Comparison of ENCODE assay signal across 20 cellular contexts in genomic region chr3:153268564-153269279, GRCh38.
A peak's percentile ranks its signal among the peaks of the same experiment; 100 is the strongest.
DNase-seq lines count a peak whose midpoint lies in the region; ATAC-seq and TF ChIP-seq lines count a peak whose summit lies in the region.
"Had no signal": no experiment of that assay in that cellular context is flagged by ENCODE, and none has a peak within 500 bp of the region (broad histone marks: within the 10 kb centered on the region; RNA-seq: fewer than 3 reads in every experiment).

No MANE protein-coding gene starts in this region.

- no peak overlapping the region for H3K14ac ChIP-seq in neuronal stem cell (ENCODE audit: low read length)

- H2BK120ac ChIP-seq in neuronal stem cell (ENCODE audit: low read depth, low read length): no peak overlapping the region

- no peak overlapping the region for H3K27ac Mint-ChIP-seq in stimulated activated naive CD8-positive, alpha-beta T cell treated with anti-CD3 and anti-CD28 coated beads, Interleukin-15, amount 100 ng/mL, for 72 hours
- H3K27ac Mint-ChIP-seq: CD14-positive monocyte, HFFc6 had no signal

- no peak for DNase-seq in stimulated activated naive CD8-positive, alpha-beta T cell treated with anti-CD3 and anti-CD28 coated beads, Interleukin-15, amount 100 ng/mL, for 72 hours
- no peak for DNase-seq in stimulated activated naive CD8-positive, alpha-beta T cell treated with anti-CD3 and anti-CD28 coated beads, Interleukin-15, Interleukin-2, amounts not matched to agents 100 U/mL and 50 U/mL, for 24 hours
- peak; percentile 55 for DNase-seq in left lobe of liver (ENCODE audit: low spot score)
- DNase-seq in neuronal stem cell (ENCODE audit: low spot score): no peak
- no peak for DNase-seq in NCI-H1105 (lab: John Stamatoyannopoulos, UW)
- DNase-seq in T1000 (lab: John Stamatoyannopoulos, UW): no peak
- no peak for DNase-seq in foreskin keratinocyte
- DNase-seq: 8988T; Calu3; CD4-positive, alpha-beta memory T cell; DMS79 treated with DMSO at 0.1 percent for 48 hours; GF-D8; GM23248; HFFc6; IMR-90 had no signal

- H3K27ac ChIP-seq in neuronal stem cell (replicated peaks; ENCODE audit: low read length) (no peak overlapping the region), foreskin keratinocyte (no peak overlapping the region)
- H3K27ac ChIP-seq: BLaER1, GM23248, HL-60 had no signal

- no peaks in the 10 kb centered on the region for H3K9me3 ChIP-seq in neuronal stem cell (replicated peaks in 1 of 2; ENCODE audit: control insufficient read depth in 2 of 2, insufficient read depth in 1 of 2, low read depth in 1 of 2, low read length in 2 of 2)

- H3K4me3 ChIP-seq in neuronal stem cell (ENCODE audit: low read length in 2 of 2): no peak overlapping the region
- H3K4me3 ChIP-seq: BLaER1, GM23248 had no signal

- no peak overlapping the region for H3K4ac ChIP-seq in neuronal stem cell (ENCODE audit: low read length)

- H2BK12ac ChIP-seq in neuronal stem cell (ENCODE audit: low read length): no peak overlapping the region

- H3K23ac ChIP-seq in neuronal stem cell (ENCODE audit: low read depth, low read length, poor library complexity): peak overlapping the region; percentile 85

- TF ChIP-seq CTCF in foreskin keratinocyte (conservative IDR thresholded peaks at IDR 0.05): no peak

- H2AFZ ChIP-seq in neuronal stem cell (ENCODE audit: low read length): no peak overlapping the region
- H2AFZ ChIP-seq: GM23248 had no signal

- no CpG with 5 or more reads among the region's 51 CpGs for WGBS in neuronal stem cell (ENCODE audit: extremely low coverage in 2 of 2, insufficient read length in 2 of 2, insufficient replicate concordance in 1 of 2), 2 donors

- H2BK15ac ChIP-seq in neuronal stem cell (ENCODE audit: low read length): no peak overlapping the region

- H3K4me1 ChIP-seq in neuronal stem cell (ENCODE audit: control insufficient read depth in 2 of 2, insufficient read depth in 1 of 2, low read depth in 1 of 2, low read length in 2 of 2): no peaks in the 10 kb centered on the region
- H3K4me1 ChIP-seq in foreskin keratinocyte: peaks cover 2% of the 10 kb centered on the region
- H3K4me1 ChIP-seq: BLaER1 had no signal

- H2AK5ac ChIP-seq in neuronal stem cell (ENCODE audit: low read depth, low read length): no peak overlapping the region

- H3K27me3 Mint-ChIP-seq in stimulated activated naive CD8-positive, alpha-beta T cell treated with anti-CD3 and anti-CD28 coated beads, Interleukin-15, amount 100 ng/mL, for 72 hours: no peaks in the 10 kb centered on the region
- H3K27me3 Mint-ChIP-seq: CD4-positive, alpha-beta memory T cell had no signal

- H4K8ac ChIP-seq in neuronal stem cell (ENCODE audit: low read depth, low read length): no peak overlapping the region

- H2BK5ac ChIP-seq in neuronal stem cell (ENCODE audit: low read length): no peak overlapping the region

- no peak overlapping the region for H3K9ac ChIP-seq in neuronal stem cell (ENCODE audit: low read depth, low read length, poor library complexity)
- H3K9ac ChIP-seq: BLaER1, GM23248 had no signal

- H3K4me2 ChIP-seq in neuronal stem cell (ENCODE audit: insufficient read depth, low read length, poor library complexity, severe bottlenecking): no peak overlapping the region
- H3K4me2 ChIP-seq: BLaER1 had no signal

- no peaks in the 10 kb centered on the region for H3K36me3 ChIP-seq in neuronal stem cell (replicated peaks in 1 of 2; ENCODE audit: control insufficient read depth in 2 of 2, insufficient read depth in 2 of 2, low read length in 2 of 2)
- H3K36me3 ChIP-seq: BLaER1 had no signal

- H3K27me3 ChIP-seq in neuronal stem cell (ENCODE audit: control insufficient read depth in 3 of 3, insufficient read depth in 3 of 3, low read depth in 1 of 3, low read length in 3 of 3) (no peaks in the 10 kb centered on the region), foreskin keratinocyte (no peaks in the 10 kb centered on the region)
- H3K27me3 ChIP-seq: BLaER1 had no signal

- H3K79me1 ChIP-seq in neuronal stem cell (ENCODE audit: low read depth, low read length): no peaks in the 10 kb centered on the region

- H3K4me3 Mint-ChIP-seq in stimulated activated naive CD8-positive, alpha-beta T cell treated with anti-CD3 and anti-CD28 coated beads, Interleukin-15, amount 100 ng/mL, for 72 hours: no peak overlapping the region
- H3K4me3 Mint-ChIP-seq: CD14-positive monocyte; CD4-positive, alpha-beta memory T cell; HFFc6 had no signal

- peaks cover 10% of the 10 kb centered on the region for H3K4me1 Mint-ChIP-seq in stimulated activated naive CD8-positive, alpha-beta T cell treated with anti-CD3 and anti-CD28 coated beads, Interleukin-15, amount 100 ng/mL, for 72 hours

- ATAC-seq in stimulated activated naive CD8-positive, alpha-beta T cell treated with anti-CD3 and anti-CD28 coated beads, Interleukin-15, amount 100 ng/mL, for 72 hours: peak; percentile 63
- ATAC-seq in stimulated activated naive CD8-positive, alpha-beta T cell treated with anti-CD3 and anti-CD28 coated beads, Interleukin-15, Interleukin-2, amounts not matched to agents 100 U/mL and 50 U/mL, for 24 hours: no peak
- ATAC-seq in left lobe of liver: peak; percentile 84
- no peak for ATAC-seq in GM18858 (IDR thresholded peaks at IDR 0.05; ENCODE audit: unreplicated experiment)
- no peak for ATAC-seq in foreskin keratinocyte
- ATAC-seq: HCT116 had no signal

- H3K18ac ChIP-seq in neuronal stem cell (ENCODE audit: low read length): no peak overlapping the region

- H4K91ac ChIP-seq in neuronal stem cell (ENCODE audit: low read depth, low read length, poor library complexity): no peak overlapping the region

- H3K9me3 Mint-ChIP-seq in stimulated activated naive CD8-positive, alpha-beta T cell treated with anti-CD3 and anti-CD28 coated beads, Interleukin-15, amount 100 ng/mL, for 72 hours: peaks cover 10 to 12% of the 10 kb centered on the region in 2 donors

Comparison
In these comparisons a context has a peak if more than half of its experiments do, and no peak if none do; other contexts are left out.
1. ATAC-seq: peak in stimulated activated naive CD8-positive, alpha-beta T cell treated with anti-CD3 and anti-CD28 coated beads, Interleukin-15, amount 100 ng/mL, for 72 hours (single experiment) and left lobe of liver (single experiment); none in stimulated activated naive CD8-positive, alpha-beta T cell treated with anti-CD3 and anti-CD28 coated beads, Interleukin-15, Interleukin-2, amounts not matched to agents 100 U/mL and 50 U/mL, for 24 hours (single experiment), GM18858 (single experiment) and foreskin keratinocyte (single experiment).